31 cellular contexts compared by ENCODE assay signal in the genomic region with DNA sequence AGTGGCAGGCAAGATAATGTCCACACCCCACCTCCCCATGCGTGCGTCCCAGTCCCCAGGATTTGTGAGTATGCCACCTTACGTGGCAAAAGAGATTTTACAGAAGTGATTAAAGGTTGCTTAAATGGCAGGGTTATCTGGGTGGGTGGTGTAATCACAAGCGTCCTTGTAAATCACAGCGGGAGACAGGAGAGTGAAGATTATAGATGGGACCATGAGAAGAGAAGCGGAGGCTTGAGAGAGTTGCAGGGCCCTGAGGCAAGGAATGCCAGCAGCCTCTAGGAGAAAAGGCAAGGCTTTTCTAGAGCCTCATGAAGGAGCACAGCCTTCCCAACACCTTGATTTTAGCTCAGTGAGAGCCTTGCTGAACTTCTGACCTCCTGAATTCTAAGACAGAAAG.
"Had no signal": no experiment of that assay in that cellular context is flagged by ENCODE, and none has a peak within 500 bp of the region (broad histone marks: within the 10 kb centered on the region; RNA-seq: fewer than 3 reads in every experiment).

No MANE protein-coding gene starts in this region.

- H3K4me1 ChIP-seq: breast epithelium had no signal

- H3K9me3 Mint-ChIP-seq: activated CD4-positive, alpha-beta memory T cell treated with anti-CD3 and anti-CD28 coated beads, Interleukin-2, amount 10 ng/mL, durations not matched to agents 7 days and 5 days; activated T-cell treated with anti-CD3 and anti-CD28 coated beads, Interleukin-2, amount 50 U/mL, for 24 hours; neural crest cell had no signal

- H3K4me3 Mint-ChIP-seq: activated CD4-positive, alpha-beta memory T cell treated with anti-CD3 and anti-CD28 coated beads, Interleukin-2, amount 10 ng/mL, durations not matched to agents 7 days and 5 days; activated T-cell treated with anti-CD3 and anti-CD28 coated beads, Interleukin-2, amount 50 U/mL, for 24 hours; naive thymus-derived CD4-positive, alpha-beta T cell; neural crest cell; T-helper 17 cell had no signal

- ATAC-seq: activated CD4-positive, CD25-positive, alpha-beta regulatory T cell treated with anti-CD3 and anti-CD28 coated beads, Interleukin-2, amount 50 U/mL, for 24 hours; gastrocnemius medialis; naive thymus-derived CD4-positive, alpha-beta T cell; pancreas; psoas muscle; T-helper 17 cell had no signal

- H3K27me3 ChIP-seq: breast epithelium, gastrocnemius medialis, pancreas, right atrium auricular region, spleen, suprapubic skin, tibial artery had no signal

- H3K4me3 ChIP-seq: breast epithelium, gastrocnemius medialis, left ventricle myocardium inferior, lung, pancreas, psoas muscle, right atrium auricular region, spleen, suprapubic skin, tibial artery had no signal

- H3K36me3 ChIP-seq: breast epithelium, gastrocnemius medialis, pancreas, right atrium auricular region, suprapubic skin, tibial artery had no signal

- H3K27ac Mint-ChIP-seq: activated CD4-positive, alpha-beta memory T cell treated with anti-CD3 and anti-CD28 coated beads, Interleukin-2, amount 10 ng/mL, durations not matched to agents 7 days and 5 days; activated T-cell treated with anti-CD3 and anti-CD28 coated beads, Interleukin-2, amount 50 U/mL, for 24 hours; T-helper 17 cell had no signal

- H3K9me3 ChIP-seq: breast epithelium, gastrocnemius medialis, left ventricle myocardium inferior, pancreas, psoas muscle, right atrium auricular region, spleen, suprapubic skin, tibial artery had no signal

- H3K27me3 Mint-ChIP-seq: activated CD4-positive, alpha-beta memory T cell treated with anti-CD3 and anti-CD28 coated beads, Interleukin-2, amount 10 ng/mL, durations not matched to agents 7 days and 5 days; activated T-cell treated with anti-CD3 and anti-CD28 coated beads, Interleukin-2, amount 50 U/mL, for 24 hours; naive thymus-derived CD4-positive, alpha-beta T cell; T-helper 17 cell had no signal

- DNase-seq: activated CD4-positive, alpha-beta memory T cell treated with anti-CD3 and anti-CD28 coated beads, Interleukin-2, amount 10 ng/mL, durations not matched to agents 7 days and 5 days; activated CD4-positive, alpha-beta T cell treated with anti-CD3 and anti-CD28 coated beads for 48 hours; activated CD8-positive, alpha-beta memory T cell treated with anti-CD3 and anti-CD28 coated beads, Interleukin-2, amount 50 U/mL, for 48 hours; activated gamma-delta T cell treated with Interleukin-2 at 50 U/mL for 16 hours; activated naive CD4-positive, alpha-beta T cell treated with anti-CD3 and anti-CD28 coated beads, Interleukin-2, amount 50 U/mL, for 16 hours; activated T-cell treated with anti-CD3 and anti-CD28 coated beads, Interleukin-2, amount 50 U/mL, for 24 hours; amygdala; central memory CD4-positive, alpha-beta T cell; dermis blood vessel endothelial cell; effector CD4-positive, alpha-beta T cell; gastrocnemius medialis; glutamatergic neuron; left ventricle myocardium inferior; midbrain; naive thymus-derived CD4-positive, alpha-beta T cell; nucleus accumbens; pancreas; psoas muscle; spleen; stimulated activated naive CD4-positive, alpha-beta T cell; T-helper 17 cell; T1000; tibial artery; WERI-Rb-1 had no signal

- H3K27ac ChIP-seq: breast epithelium, epithelial cell of prostate, left ventricle myocardium inferior, pancreas, psoas muscle, right atrium auricular region, spleen, suprapubic skin, tibial artery, WERI-Rb-1 had no signal
